13 cellular contexts compared by ENCODE assay signal in the genomic region with DNA sequence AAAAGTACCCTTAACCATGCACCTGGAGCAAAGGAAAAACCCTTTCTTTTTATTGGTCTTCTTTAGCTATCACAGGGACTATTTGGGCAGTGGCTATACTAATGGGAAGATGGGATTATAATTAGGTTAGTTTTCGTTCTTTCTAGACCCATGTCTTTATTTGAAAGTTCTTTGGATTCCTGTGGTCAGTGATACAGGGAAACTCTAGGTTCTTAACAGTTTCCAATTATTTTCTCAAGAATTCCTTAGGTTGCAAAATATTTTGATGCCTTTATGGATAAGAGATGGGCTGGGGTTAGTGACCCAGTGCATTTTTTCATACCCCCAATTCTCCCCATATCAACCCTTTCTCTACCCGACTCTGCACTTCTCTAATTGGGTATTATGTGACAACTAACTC. TPM values are rescaled to one million over a fixed set of nuclear protein-coding genes. Genes with fewer than 3 reads are reported as not detected.
DNase-seq lines count a peak whose midpoint lies in the region; ATAC-seq, FAIRE-seq and TF ChIP-seq lines count a peak whose summit lies in the region.
"Had no signal": no experiment of that assay in that cellular context is flagged by ENCODE, and none has a peak within 500 bp of the region (broad histone marks: within the 10 kb centered on the region; RNA-seq: fewer than 3 reads in every experiment).

No MANE protein-coding gene starts in this region.

- H3K27me3 Mint-ChIP-seq in stimulated activated naive CD8-positive, alpha-beta T cell treated with anti-CD3 and anti-CD28 coated beads, Interleukin-15, Interleukin-2, amounts not matched to agents 100 ng/mL and 50 ng/mL, for 24 hours: no peaks in the 10 kb centered on the region
- H3K27me3 Mint-ChIP-seq in stimulated activated naive CD8-positive, alpha-beta T cell treated with anti-CD3 and anti-CD28 coated beads, Interleukin-15, amount 100 ng/mL, for 72 hours: no peaks in the 10 kb centered on the region
- H3K27me3 Mint-ChIP-seq in T-helper 17 cell: no peaks in the 10 kb centered on the region

- H3K27ac Mint-ChIP-seq in stimulated activated naive CD8-positive, alpha-beta T cell treated with anti-CD3 and anti-CD28 coated beads, Interleukin-15, Interleukin-2, amounts not matched to agents 100 ng/mL and 50 ng/mL, for 24 hours: peak overlapping the region; percentile 61
- H3K27ac Mint-ChIP-seq in stimulated activated naive CD8-positive, alpha-beta T cell treated with anti-CD3 and anti-CD28 coated beads, Interleukin-15, amount 100 ng/mL, for 72 hours: no peak overlapping the region
- H3K27ac Mint-ChIP-seq in T-helper 17 cell: peak overlapping the region; percentile 98
- H3K27ac Mint-ChIP-seq: CD14-positive monocyte had no signal

- H3K4me3 ChIP-seq in fibroblast of villous mesenchyme (ENCODE audit: low read depth, low read length): no peak overlapping the region

- ATAC-seq in stimulated activated naive CD8-positive, alpha-beta T cell treated with anti-CD3 and anti-CD28 coated beads, Interleukin-15, amount 100 ng/mL, for 72 hours: no peak
- ATAC-seq in T-helper 17 cell (no peak), HG03135 (IDR thresholded peaks at IDR 0.05; ENCODE audit: unreplicated experiment) (no peak)
- ATAC-seq: left lobe of liver had no signal

- H3K36me3 Mint-ChIP-seq in stimulated activated naive CD8-positive, alpha-beta T cell treated with anti-CD3 and anti-CD28 coated beads, Interleukin-15, Interleukin-2, amounts not matched to agents 100 ng/mL and 50 ng/mL, for 24 hours (ENCODE audit: low read depth): no peaks in the 10 kb centered on the region
- no peaks in the 10 kb centered on the region for H3K36me3 Mint-ChIP-seq in T-helper 17 cell (ENCODE audit: low read depth)

- H3K9me3 Mint-ChIP-seq in stimulated activated naive CD8-positive, alpha-beta T cell treated with anti-CD3 and anti-CD28 coated beads, Interleukin-15, Interleukin-2, amounts not matched to agents 100 ng/mL and 50 ng/mL, for 24 hours: no peaks in the 10 kb centered on the region
- no peaks in the 10 kb centered on the region for H3K9me3 Mint-ChIP-seq in stimulated activated naive CD8-positive, alpha-beta T cell treated with anti-CD3 and anti-CD28 coated beads, Interleukin-15, amount 100 ng/mL, for 72 hours
- H3K9me3 Mint-ChIP-seq: CD14-positive monocyte had no signal

- no peak overlapping the region for H3K4me3 Mint-ChIP-seq in stimulated activated naive CD8-positive, alpha-beta T cell treated with anti-CD3 and anti-CD28 coated beads, Interleukin-15, Interleukin-2, amounts not matched to agents 100 ng/mL and 50 ng/mL, for 24 hours
- no peak overlapping the region for H3K4me3 Mint-ChIP-seq in stimulated activated naive CD8-positive, alpha-beta T cell treated with anti-CD3 and anti-CD28 coated beads, Interleukin-15, amount 100 ng/mL, for 72 hours
- no peak overlapping the region for H3K4me3 Mint-ChIP-seq in T-helper 17 cell
- H3K4me3 Mint-ChIP-seq: CD14-positive monocyte had no signal

- H3K9me3 ChIP-seq in T-helper 17 cell (ENCODE audit: control insufficient read depth, low read length, poor library complexity, severe bottlenecking): no peaks in the 10 kb centered on the region

- no peak for DNase-seq in stimulated activated naive CD8-positive, alpha-beta T cell treated with anti-CD3 and anti-CD28 coated beads, Interleukin-15, amount 100 ng/mL, for 72 hours
- DNase-seq in T-helper 17 cell (no peak), fibroblast of villous mesenchyme (ENCODE audit: low read depth) (peak; percentile 65), urothelium cell line (ENCODE audit: low spot score) (peak; percentile 24), NCI-H1694 (lab: John Stamatoyannopoulos, UW) (no peak), NCI-H187 (lab: John Stamatoyannopoulos, UW) (no peak)
- DNase-seq: glutamatergic neuron; NCI-H2171; stimulated activated naive CD4-positive, alpha-beta T cell had no signal

- H3K4me1 Mint-ChIP-seq in stimulated activated naive CD8-positive, alpha-beta T cell treated with anti-CD3 and anti-CD28 coated beads, Interleukin-15, Interleukin-2, amounts not matched to agents 100 ng/mL and 50 ng/mL, for 24 hours (ENCODE audit: low read depth): peaks cover 82% of the 10 kb centered on the region
- peaks cover 77% of the 10 kb centered on the region for H3K4me1 Mint-ChIP-seq in stimulated activated naive CD8-positive, alpha-beta T cell treated with anti-CD3 and anti-CD28 coated beads, Interleukin-15, amount 100 ng/mL, for 72 hours
- H3K4me1 Mint-ChIP-seq in T-helper 17 cell: peaks cover 56% of the 10 kb centered on the region

- FAIRE-seq in urothelium cell line (lab: Jason Lieb, UNC): no peak

- TF ChIP-seq CTCF in fibroblast of villous mesenchyme (IDR thresholded peaks at IDR 0.05; ENCODE audit: insufficient read depth, low read depth, low read length): no peak

RNA-seq across cellular contexts. Expression of gene ADD3, which starts 49.0 kb away (rescaled TPM):
- total RNA-seq in T-helper 17 cell: 100 to 1,000 TPM; 343 to 351 TPM
- total RNA-seq in fibroblast of villous mesenchyme: 68.3 and 97.6 TPM in 2 replicates

Comparison
In these comparisons a context has a peak if more than half of its experiments do, and no peak if none do; other contexts are left out.
1. H3K27ac Mint-ChIP-seq: peak in stimulated activated naive CD8-positive, alpha-beta T cell treated with anti-CD3 and anti-CD28 coated beads, Interleukin-15, Interleukin-2, amounts not matched to agents 100 ng/mL and 50 ng/mL, for 24 hours (single experiment) and T-helper 17 cell (single experiment); none in stimulated activated naive CD8-positive, alpha-beta T cell treated with anti-CD3 and anti-CD28 coated beads, Interleukin-15, amount 100 ng/mL, for 72 hours (0 of 2).
2. DNase-seq: peak in fibroblast of villous mesenchyme (single experiment) and urothelium cell line (single experiment); none in stimulated activated naive CD8-positive, alpha-beta T cell treated with anti-CD3 and anti-CD28 coated beads, Interleukin-15, amount 100 ng/mL, for 72 hours (0 of 2), T-helper 17 cell (0 of 3), NCI-H1694 (single experiment) and NCI-H187 (0 of 2).